In the genomic region with DNA sequence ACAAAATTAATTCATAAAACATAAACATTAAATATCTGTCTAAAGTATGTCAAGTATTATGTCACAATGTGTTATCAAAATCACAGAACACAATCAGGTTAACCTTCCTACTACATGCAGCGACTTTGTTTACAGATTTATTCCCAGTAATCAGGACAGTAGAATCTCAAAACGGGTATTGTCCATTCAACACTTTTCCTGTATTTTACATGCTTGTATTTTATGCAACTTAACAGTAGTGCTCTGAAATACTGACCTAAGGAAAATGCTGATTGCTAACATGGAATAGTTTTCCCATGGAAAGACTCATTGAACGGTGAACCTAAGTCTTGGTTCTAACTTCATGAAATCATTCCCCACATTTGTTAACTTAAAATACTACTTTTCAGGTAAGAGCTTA, we compare ENCODE assay signal across 1 cellular context.
TF ChIP-seq lines count a peak whose summit lies in the region.

No MANE protein-coding gene starts in this region.

TF ChIP-seq in H1, 55 proteins besides CTCF, POLR2A, EP300 and RAD21:
- TF ChIP-seq, protein P1, sequence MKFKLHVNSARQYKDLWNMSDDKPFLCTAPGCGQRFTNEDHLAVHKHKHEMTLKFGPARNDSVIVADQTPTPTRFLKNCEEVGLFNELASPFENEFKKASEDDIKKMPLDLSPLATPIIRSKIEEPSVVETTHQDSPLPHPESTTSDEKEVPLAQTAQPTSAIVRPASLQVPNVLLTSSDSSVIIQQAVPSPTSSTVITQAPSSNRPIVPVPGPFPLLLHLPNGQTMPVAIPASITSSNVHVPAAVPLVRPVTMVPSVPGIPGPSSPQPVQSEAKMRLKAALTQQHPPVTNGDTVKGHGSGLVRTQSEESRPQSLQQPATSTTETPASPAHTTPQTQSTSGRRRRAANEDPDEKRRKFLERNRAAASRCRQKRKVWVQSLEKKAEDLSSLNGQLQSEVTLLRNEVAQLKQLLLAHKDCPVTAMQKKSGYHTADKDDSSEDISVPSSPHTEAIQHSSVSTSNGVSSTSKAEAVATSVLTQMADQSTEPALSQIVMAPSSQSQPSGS (IDR thresholded peaks at IDR 0.05; ENCODE audit: low read length): no peak
- TF ChIP-seq, protein P2, sequence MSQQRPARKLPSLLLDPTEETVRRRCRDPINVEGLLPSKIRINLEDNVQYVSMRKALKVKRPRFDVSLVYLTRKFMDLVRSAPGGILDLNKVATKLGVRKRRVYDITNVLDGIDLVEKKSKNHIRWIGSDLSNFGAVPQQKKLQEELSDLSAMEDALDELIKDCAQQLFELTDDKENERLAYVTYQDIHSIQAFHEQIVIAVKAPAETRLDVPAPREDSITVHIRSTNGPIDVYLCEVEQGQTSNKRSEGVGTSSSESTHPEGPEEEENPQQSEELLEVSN (IDR thresholded peaks at IDR 0.05): no peak
- no peak for TF ChIP-seq SAP30 (IDR thresholded peaks at IDR 0.05; ENCODE audit: insufficient read depth, insufficient replicate concordance, low read length)
- TF ChIP-seq GABPA (IDR thresholded peaks at IDR 0.05; ENCODE audit: borderline replicate concordance, insufficient read depth, low read length): no peak
- TF ChIP-seq, protein P3, sequence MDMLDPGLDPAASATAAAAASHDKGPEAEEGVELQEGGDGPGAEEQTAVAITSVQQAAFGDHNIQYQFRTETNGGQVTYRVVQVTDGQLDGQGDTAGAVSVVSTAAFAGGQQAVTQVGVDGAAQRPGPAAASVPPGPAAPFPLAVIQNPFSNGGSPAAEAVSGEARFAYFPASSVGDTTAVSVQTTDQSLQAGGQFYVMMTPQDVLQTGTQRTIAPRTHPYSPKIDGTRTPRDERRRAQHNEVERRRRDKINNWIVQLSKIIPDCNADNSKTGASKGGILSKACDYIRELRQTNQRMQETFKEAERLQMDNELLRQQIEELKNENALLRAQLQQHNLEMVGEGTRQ (IDR thresholded peaks at IDR 0.05; ENCODE audit: low read length): no peak
- TF ChIP-seq CHD2 (IDR thresholded peaks at IDR 0.05; ENCODE audit: low read length): no peak
- TF ChIP-seq KDM5A (IDR thresholded peaks at IDR 0.05; ENCODE audit: low read length): no peak
- no peak for TF ChIP-seq EZH2 (IDR thresholded peaks at IDR 0.05; ENCODE audit: low read depth, low read length, severe bottlenecking)
- no peak for TF ChIP-seq RBBP5 (IDR thresholded peaks at IDR 0.05; ENCODE audit: borderline replicate concordance, low read depth, low read length)
- TF ChIP-seq SP4 (IDR thresholded peaks at IDR 0.05; ENCODE audit: low read length): no peak
- no peak for TF ChIP-seq KDM1A (IDR thresholded peaks at IDR 0.05; ENCODE audit: borderline replicate concordance, low read length)
- TF ChIP-seq CBX8 (IDR thresholded peaks at IDR 0.05; ENCODE audit: borderline replicate concordance, low read depth, low read length): no peak
- no peak for TF ChIP-seq GTF2F1 (IDR thresholded peaks at IDR 0.05; ENCODE audit: borderline replicate concordance, low read depth, low read length)
- TF ChIP-seq CBX5 (IDR thresholded peaks at IDR 0.05; ENCODE audit: low read depth, low read length): no peak
- TF ChIP-seq SP1 (IDR thresholded peaks at IDR 0.05; ENCODE audit: low read depth, low read length): no peak
